ENCODE assay signal across 1 cellular context in genomic region chr1:173868266-173869107, GRCh38.
TF ChIP-seq lines count a peak whose summit lies in the region.

A gene with protein sequence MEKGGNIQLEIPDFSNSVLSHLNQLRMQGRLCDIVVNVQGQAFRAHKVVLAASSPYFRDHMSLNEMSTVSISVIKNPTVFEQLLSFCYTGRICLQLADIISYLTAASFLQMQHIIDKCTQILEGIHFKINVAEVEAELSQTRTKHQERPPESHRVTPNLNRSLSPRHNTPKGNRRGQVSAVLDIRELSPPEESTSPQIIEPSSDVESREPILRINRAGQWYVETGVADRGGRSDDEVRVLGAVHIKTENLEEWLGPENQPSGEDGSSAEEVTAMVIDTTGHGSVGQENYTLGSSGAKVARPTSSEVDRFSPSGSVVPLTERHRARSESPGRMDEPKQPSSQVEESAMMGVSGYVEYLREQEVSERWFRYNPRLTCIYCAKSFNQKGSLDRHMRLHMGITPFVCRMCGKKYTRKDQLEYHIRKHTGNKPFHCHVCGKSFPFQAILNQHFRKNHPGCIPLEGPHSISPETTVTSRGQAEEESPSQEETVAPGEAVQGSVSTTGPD (plus strand): TSS chr1:173868380. CDS start chr1:173870226, 1,846 bp downstream.

TF ChIP-seq in K562, 482 proteins besides CTCF, POLR2A, EP300 and RAD21 (continued from another document and continues in another):
- no peak for TF ChIP-seq CUX1 (CRISPR knock-in tag; IDR thresholded peaks at IDR 0.05)
- TF ChIP-seq PTBP1 (IDR thresholded peaks at IDR 0.05; ENCODE audit: low read depth, low read length) = no peak
- no peak for TF ChIP-seq NR1H2 (CRISPR knock-in tag; IDR thresholded peaks at IDR 0.05)
- TF ChIP-seq, protein P1, sequence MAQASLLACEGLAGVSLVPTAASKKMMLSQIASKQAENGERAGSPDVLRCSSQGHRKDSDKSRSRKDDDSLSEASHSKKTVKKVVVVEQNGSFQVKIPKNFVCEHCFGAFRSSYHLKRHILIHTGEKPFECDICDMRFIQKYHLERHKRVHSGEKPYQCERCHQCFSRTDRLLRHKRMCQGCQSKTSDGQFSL (CRISPR knock-in tag; IDR thresholded peaks at IDR 0.05) = peak; percentile 82; the same call in 1 of the 2 replicates
- TF ChIP-seq, protein P1 (tag; IDR thresholded peaks at IDR 0.05) = peak in 1 of 2 experiments; percentile 93; a peak in 2 of 4 replicates
- peak; percentile 86; the same call in 1 of the 2 replicates for TF ChIP-seq GATAD2A (IDR thresholded peaks at IDR 0.05)
- no peak for TF ChIP-seq ZNF197 (CRISPR knock-in tag; IDR thresholded peaks at IDR 0.05; ENCODE audit: low read depth)
- no peak for TF ChIP-seq TEAD2 (tag; IDR thresholded peaks at IDR 0.05)
- TF ChIP-seq MGA (IDR thresholded peaks at IDR 0.05) = no peak
- TF ChIP-seq SRSF3 (IDR thresholded peaks at IDR 0.05; ENCODE audit: insufficient read depth, low read length) = no peak
- TF ChIP-seq, protein P2, sequence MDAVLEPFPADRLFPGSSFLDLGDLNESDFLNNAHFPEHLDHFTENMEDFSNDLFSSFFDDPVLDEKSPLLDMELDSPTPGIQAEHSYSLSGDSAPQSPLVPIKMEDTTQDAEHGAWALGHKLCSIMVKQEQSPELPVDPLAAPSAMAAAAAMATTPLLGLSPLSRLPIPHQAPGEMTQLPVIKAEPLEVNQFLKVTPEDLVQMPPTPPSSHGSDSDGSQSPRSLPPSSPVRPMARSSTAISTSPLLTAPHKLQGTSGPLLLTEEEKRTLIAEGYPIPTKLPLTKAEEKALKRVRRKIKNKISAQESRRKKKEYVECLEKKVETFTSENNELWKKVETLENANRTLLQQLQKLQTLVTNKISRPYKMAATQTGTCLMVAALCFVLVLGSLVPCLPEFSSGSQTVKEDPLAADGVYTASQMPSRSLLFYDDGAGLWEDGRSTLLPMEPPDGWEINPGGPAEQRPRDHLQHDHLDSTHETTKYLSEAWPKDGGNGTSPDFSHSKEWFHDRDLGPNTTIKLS (IDR thresholded peaks at IDR 0.05; ENCODE audit: borderline replicate concordance, low read depth) = peak; percentile 42; the same call in 1 of the 2 replicates
- TF ChIP-seq IRF9 (tag; IDR thresholded peaks at IDR 0.05) = no peak
- no peak for TF ChIP-seq REST (CRISPR knock-in tag; IDR thresholded peaks at IDR 0.05; ENCODE audit: low read depth)
- TF ChIP-seq, protein P3, sequence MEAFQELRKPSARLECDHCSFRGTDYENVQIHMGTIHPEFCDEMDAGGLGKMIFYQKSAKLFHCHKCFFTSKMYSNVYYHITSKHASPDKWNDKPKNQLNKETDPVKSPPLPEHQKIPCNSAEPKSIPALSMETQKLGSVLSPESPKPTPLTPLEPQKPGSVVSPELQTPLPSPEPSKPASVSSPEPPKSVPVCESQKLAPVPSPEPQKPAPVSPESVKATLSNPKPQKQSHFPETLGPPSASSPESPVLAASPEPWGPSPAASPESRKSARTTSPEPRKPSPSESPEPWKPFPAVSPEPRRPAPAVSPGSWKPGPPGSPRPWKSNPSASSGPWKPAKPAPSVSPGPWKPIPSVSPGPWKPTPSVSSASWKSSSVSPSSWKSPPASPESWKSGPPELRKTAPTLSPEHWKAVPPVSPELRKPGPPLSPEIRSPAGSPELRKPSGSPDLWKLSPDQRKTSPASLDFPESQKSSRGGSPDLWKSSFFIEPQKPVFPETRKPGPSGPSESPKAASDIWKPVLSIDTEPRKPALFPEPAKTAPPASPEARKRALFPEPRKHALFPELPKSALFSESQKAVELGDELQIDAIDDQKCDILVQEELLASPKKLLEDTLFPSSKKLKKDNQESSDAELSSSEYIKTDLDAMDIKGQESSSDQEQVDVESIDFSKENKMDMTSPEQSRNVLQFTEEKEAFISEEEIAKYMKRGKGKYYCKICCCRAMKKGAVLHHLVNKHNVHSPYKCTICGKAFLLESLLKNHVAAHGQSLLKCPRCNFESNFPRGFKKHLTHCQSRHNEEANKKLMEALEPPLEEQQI (IDR thresholded peaks at IDR 0.05) = no peak; the same call in 1 of the 2 replicates
- peak; percentile 48 for TF ChIP-seq RBFOX2 (IDR thresholded peaks at IDR 0.05; ENCODE audit: low read depth, low read length)
- TF ChIP-seq ZKSCAN3 (CRISPR knock-in tag; IDR thresholded peaks at IDR 0.05) = no peak
- TF ChIP-seq PHB2 (IDR thresholded peaks at IDR 0.05; ENCODE audit: low read depth) = no peak
- no peak for TF ChIP-seq NR2F6 (CRISPR knock-in tag; IDR thresholded peaks at IDR 0.05)
- no peak for TF ChIP-seq IRF2 (CRISPR knock-in tag; IDR thresholded peaks at IDR 0.05)
- no peak for TF ChIP-seq HNRNPK (IDR thresholded peaks at IDR 0.05; ENCODE audit: low read depth, low read length, poor library complexity, severe bottlenecking)
- no peak for TF ChIP-seq ZFP30 (CRISPR knock-in tag; IDR thresholded peaks at IDR 0.05; ENCODE audit: borderline replicate concordance)
- TF ChIP-seq NFXL1 (CRISPR knock-in tag; IDR thresholded peaks at IDR 0.05) = no peak
